ENCODE assay signal across 11 cellular contexts in the genomic region with DNA sequence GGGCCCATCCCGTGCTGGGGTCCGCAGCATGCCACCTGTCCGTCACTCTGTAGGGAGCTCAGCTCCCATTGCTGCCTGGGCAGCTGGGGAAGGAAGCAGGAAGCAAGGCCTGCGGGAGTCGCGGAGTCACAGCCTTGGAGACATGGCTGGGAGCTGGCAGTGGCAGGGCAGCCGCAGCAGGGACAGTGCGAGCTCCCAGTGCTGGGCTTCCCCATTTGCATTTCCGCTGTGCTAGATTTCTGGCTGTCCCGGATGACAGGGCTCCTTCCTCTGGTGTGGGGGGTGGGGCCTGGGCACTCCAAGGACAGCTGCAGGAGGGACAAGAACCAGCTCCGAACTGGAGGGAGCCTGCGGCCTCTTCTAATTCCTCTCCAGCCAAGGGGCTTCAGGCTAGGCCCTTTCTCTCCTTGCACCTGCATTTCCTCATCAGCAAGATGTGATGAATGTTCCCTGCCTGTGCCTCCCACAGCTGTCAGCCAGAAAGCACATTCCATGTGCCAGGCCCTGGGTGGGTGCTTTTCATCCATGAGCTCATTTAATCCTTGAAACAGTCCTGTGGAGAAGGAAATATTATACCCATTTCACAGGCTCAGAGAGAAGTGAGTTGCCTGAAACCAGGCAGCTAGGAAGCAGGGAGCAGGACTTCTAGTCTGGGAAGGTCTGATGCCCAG. TPM values are rescaled to one million over a fixed set of nuclear protein-coding genes. Genes with fewer than 3 reads are reported as not detected.
DNase-seq lines count a peak whose midpoint lies in the region; ATAC-seq and TF ChIP-seq lines count a peak whose summit lies in the region.
"Had no signal": no experiment of that assay in that cellular context is flagged by ENCODE, and none has a peak within 500 bp of the region (broad histone marks: within the 10 kb centered on the region; RNA-seq: fewer than 3 reads in every experiment).

No MANE protein-coding gene starts in this region.

- peaks cover 54% of the 10 kb centered on the region for H3K4me1 Mint-ChIP-seq in WTC11

- peaks cover 0 to 28% (median 0%) of the 10 kb centered on the region in 6 donors for H3K36me3 ChIP-seq in spleen

- TF ChIP-seq CTCF in WTC11 (IDR thresholded peaks at IDR 0.05) (no peak), spleen (IDR thresholded peaks at IDR 0.05 in 8 of 11, conservative IDR thresholded peaks at IDR 0.05 in 3 of 11) (no peak)

- no peaks in the 10 kb centered on the region for H3K9me3 ChIP-seq in spleen

- H3K27ac Mint-ChIP-seq in WTC11: peak overlapping the region; percentile 88

- WGBS in spleen, 5 donors: 12 to 35% (median 16%) methylated on average over 3 to 12 of the region's 12 CpGs

- POLR2A ChIA-PET in WTC11 (lab: Charles Lee): interaction anchor here (0.6 to 1.2 kb wide), 3 partner anchors 28 to 57 kb away, joined by 3 to 5 read pairs (median 4); no protein-coding TSS in a partner anchor

- no peaks in the 10 kb centered on the region; the same call in 1 of the 2 replicates for H3K36me3 Mint-ChIP-seq in WTC11

- peak overlapping the region in 6 of 8 donors; percentile 13 to 82 (median 61) for H3K27ac ChIP-seq in spleen

- intact Hi-C loops in spleen (cut with DNase I; ENCODE audit: low total_unique reads): no loop called here

- ATAC-seq in HG02610 (IDR thresholded peaks at IDR 0.05; ENCODE audit: unreplicated experiment) (peak; percentile 53), WTC11 (peak; percentile 76)

- H3K27me3 ChIP-seq in spleen (replicated peaks in 1 of 7): no peaks in the 10 kb centered on the region

- H3K4me3 ChIP-seq in spleen: peak overlapping the region in 5 of 8 donors; percentile 2 to 47 (median 23)

- H3K9me3 Mint-ChIP-seq in WTC11: peaks cover 4% of the 10 kb centered on the region

- CTCF ChIA-PET in WTC11 (lab: Charles Lee): interaction anchor here (0.7 to 10.1 kb wide), 18 partner anchors 12 to 454 kb away, joined by 3 to 121 read pairs (median 6); a partner anchor contains a TSS

- no peak overlapping the region for H3K4me3 Mint-ChIP-seq in WTC11

- TF ChIP-seq POLR2A in spleen (IDR thresholded peaks at IDR 0.05): no peak

- peak; percentile 66 for DNase-seq in WTC11 (ENCODE audit: low spot score)
- DNase-seq in iPS-NIHi7 (ENCODE audit: extremely low spot score): peak; percentile 82
- DNase-seq in spleen: peak; percentile 86
- no peak for DNase-seq in effector CD8-positive, alpha-beta T cell (lab: John Stamatoyannopoulos, UW)
- DNase-seq in occipital lobe (lab: John Stamatoyannopoulos, UW): no peak
- DNase-seq in NCI-H774 (lab: John Stamatoyannopoulos, UW): no peak
- DNase-seq: cortex of kidney; NCI-H524; stimulated activated CD4-positive, alpha-beta T cell treated with anti-CD3 and anti-CD28 coated beads, Interleukin-12 subunit alpha, Interleukin-12 subunit beta, amount 100 ng/mL, for 4 hours; T-helper 9 cell had no signal

- peaks cover 0 to 54% (median 33%) of the 10 kb centered on the region in 6 donors for H3K4me1 ChIP-seq in spleen

- H3K27me3 Mint-ChIP-seq in WTC11 (ENCODE audit: low read depth): peaks cover 8% of the 10 kb centered on the region; the same call in 1 of the 2 replicates

TF ChIP-seq in WTC11, 78 proteins besides CTCF, POLR2A, EP300 and RAD21 (continues in another document):
- TF ChIP-seq NFATC4 (CRISPR knock-in tag; IDR thresholded peaks at IDR 0.05) (no peak), TP53 (CRISPR knock-in tag; IDR thresholded peaks at IDR 0.05) (0 out of 2 replicates have a peak, but pooled peaks have one; percentile 38), ETV6 (CRISPR knock-in tag; IDR thresholded peaks at IDR 0.05) (peak; percentile 96; the same call in 1 of the 2 replicates), GTF2I (CRISPR knock-in tag; conservative IDR thresholded peaks at IDR 0.05) (no peak), SP1 (CRISPR knock-in tag; conservative IDR thresholded peaks at IDR 0.05) (0 out of 2 replicates have a peak, but pooled peaks have one; percentile 36), ZNF121 (CRISPR knock-in tag; IDR thresholded peaks at IDR 0.05) (no peak), ZNF138 (CRISPR knock-in tag; conservative IDR thresholded peaks at IDR 0.05) (peak; percentile 87)
- TF ChIP-seq, protein P1, sequence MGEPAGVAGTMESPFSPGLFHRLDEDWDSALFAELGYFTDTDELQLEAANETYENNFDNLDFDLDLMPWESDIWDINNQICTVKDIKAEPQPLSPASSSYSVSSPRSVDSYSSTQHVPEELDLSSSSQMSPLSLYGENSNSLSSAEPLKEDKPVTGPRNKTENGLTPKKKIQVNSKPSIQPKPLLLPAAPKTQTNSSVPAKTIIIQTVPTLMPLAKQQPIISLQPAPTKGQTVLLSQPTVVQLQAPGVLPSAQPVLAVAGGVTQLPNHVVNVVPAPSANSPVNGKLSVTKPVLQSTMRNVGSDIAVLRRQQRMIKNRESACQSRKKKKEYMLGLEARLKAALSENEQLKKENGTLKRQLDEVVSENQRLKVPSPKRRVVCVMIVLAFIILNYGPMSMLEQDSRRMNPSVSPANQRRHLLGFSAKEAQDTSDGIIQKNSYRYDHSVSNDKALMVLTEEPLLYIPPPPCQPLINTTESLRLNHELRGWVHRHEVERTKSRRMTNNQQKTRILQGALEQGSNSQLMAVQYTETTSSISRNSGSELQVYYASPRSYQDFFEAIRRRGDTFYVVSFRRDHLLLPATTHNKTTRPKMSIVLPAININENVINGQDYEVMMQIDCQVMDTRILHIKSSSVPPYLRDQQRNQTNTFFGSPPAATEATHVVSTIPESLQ (CRISPR knock-in tag; IDR thresholded peaks at IDR 0.05): no peak
- TF ChIP-seq, protein P2, sequence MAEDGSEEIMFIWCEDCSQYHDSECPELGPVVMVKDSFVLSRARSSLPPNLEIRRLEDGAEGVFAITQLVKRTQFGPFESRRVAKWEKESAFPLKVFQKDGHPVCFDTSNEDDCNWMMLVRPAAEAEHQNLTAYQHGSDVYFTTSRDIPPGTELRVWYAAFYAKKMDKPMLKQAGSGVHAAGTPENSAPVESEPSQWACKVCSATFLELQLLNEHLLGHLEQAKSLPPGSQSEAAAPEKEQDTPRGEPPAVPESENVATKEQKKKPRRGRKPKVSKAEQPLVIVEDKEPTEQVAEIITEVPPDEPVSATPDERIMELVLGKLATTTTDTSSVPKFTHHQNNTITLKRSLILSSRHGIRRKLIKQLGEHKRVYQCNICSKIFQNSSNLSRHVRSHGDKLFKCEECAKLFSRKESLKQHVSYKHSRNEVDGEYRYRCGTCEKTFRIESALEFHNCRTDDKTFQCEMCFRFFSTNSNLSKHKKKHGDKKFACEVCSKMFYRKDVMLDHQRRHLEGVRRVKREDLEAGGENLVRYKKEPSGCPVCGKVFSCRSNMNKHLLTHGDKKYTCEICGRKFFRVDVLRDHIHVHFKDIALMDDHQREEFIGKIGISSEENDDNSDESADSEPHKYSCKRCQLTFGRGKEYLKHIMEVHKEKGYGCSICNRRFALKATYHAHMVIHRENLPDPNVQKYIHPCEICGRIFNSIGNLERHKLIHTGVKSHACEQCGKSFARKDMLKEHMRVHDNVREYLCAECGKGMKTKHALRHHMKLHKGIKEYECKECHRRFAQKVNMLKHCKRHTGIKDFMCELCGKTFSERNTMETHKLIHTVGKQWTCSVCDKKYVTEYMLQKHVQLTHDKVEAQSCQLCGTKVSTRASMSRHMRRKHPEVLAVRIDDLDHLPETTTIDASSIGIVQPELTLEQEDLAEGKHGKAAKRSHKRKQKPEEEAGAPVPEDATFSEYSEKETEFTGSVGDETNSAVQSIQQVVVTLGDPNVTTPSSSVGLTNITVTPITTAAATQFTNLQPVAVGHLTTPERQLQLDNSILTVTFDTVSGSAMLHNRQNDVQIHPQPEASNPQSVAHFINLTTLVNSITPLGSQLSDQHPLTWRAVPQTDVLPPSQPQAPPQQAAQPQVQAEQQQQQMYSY (CRISPR knock-in tag; IDR thresholded peaks at IDR 0.05): no peak
- TF ChIP-seq, protein P3, sequence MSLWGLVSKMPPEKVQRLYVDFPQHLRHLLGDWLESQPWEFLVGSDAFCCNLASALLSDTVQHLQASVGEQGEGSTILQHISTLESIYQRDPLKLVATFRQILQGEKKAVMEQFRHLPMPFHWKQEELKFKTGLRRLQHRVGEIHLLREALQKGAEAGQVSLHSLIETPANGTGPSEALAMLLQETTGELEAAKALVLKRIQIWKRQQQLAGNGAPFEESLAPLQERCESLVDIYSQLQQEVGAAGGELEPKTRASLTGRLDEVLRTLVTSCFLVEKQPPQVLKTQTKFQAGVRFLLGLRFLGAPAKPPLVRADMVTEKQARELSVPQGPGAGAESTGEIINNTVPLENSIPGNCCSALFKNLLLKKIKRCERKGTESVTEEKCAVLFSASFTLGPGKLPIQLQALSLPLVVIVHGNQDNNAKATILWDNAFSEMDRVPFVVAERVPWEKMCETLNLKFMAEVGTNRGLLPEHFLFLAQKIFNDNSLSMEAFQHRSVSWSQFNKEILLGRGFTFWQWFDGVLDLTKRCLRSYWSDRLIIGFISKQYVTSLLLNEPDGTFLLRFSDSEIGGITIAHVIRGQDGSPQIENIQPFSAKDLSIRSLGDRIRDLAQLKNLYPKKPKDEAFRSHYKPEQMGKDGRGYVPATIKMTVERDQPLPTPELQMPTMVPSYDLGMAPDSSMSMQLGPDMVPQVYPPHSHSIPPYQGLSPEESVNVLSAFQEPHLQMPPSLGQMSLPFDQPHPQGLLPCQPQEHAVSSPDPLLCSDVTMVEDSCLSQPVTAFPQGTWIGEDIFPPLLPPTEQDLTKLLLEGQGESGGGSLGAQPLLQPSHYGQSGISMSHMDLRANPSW (CRISPR knock-in tag; conservative IDR thresholded peaks at IDR 0.05; ENCODE audit: low read depth): no peak

RNA-seq across cellular contexts. Expression of a gene that starts 48.0 kb away (rescaled TPM):
- total RNA-seq in WTC11 (2021) (2.1 to 2.5 TPM (median 2.3 TPM) in 3 replicates), spleen (100 to 1,000 TPM in 1 of 7 donors, 10 to 100 TPM in 6; 27.2 to 147 (median 61.0) TPM), occipital lobe (0.47 TPM)
- polyA plus RNA-seq in spleen: 10 to 100 TPM in 2 of 3 donors, 1 to 10 TPM in 1; 3.5 to 14.3 (median 11.3) TPM

Comparison
In these comparisons a context has a peak if more than half of its experiments do, and no peak if none do; other contexts are left out.
1. DNase-seq: peak in WTC11 (single experiment), iPS-NIHi7 (single experiment) and spleen (single experiment); none in effector CD8-positive, alpha-beta T cell (single experiment), occipital lobe (single experiment) and NCI-H774 (single experiment).